Comparison of ENCODE assay signal across 17 cellular contexts in the genomic region with DNA sequence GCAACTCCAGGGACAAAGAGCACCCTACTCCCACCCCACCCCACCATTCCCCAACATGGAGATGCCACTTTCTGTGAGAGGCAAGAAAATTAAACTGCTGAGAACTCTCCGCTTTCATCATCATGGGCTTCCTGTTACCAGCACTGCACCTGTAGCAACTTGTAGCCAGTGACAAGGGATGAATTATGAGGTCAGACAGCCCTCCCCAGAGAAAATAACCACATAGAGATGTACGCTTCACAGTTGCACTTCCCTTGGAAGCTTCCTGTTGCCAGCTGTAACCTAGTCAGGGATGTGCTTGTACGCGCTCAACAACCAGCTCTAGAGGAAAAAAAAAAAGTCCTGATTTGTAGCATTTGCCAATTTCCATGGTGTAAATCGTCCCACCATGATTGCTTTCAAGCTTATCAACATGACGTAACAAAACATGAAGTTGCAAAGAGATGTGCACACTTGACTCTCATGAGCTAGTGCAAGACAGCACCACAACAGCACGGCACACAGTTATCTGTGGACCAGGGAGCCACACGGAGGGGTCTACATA.
A peak's percentile ranks its signal among the peaks of the same experiment; 100 is the strongest.
DNase-seq lines count a peak whose midpoint lies in the region; ATAC-seq, FAIRE-seq and TF ChIP-seq lines count a peak whose summit lies in the region.
"Had no signal": no experiment of that assay in that cellular context is flagged by ENCODE, and none has a peak within 500 bp of the region (broad histone marks: within the 10 kb centered on the region; RNA-seq: fewer than 3 reads in every experiment).

No MANE protein-coding gene starts in this region.

- H3K4me1 ChIP-seq in mammary epithelial cell (ENCODE audit: insufficient read depth, low read length) = no peaks in the 10 kb centered on the region
- H3K4me1 ChIP-seq in breast epithelium = no peaks in the 10 kb centered on the region
- H3K4me1 ChIP-seq: HAP-1 had no signal

- no peak overlapping the region for H3K4me3 Mint-ChIP-seq in stimulated activated naive B cell treated with anti-CD40 and anti-IgM and Interleukin-4, amounts not matched to agents 10 μg/mL and 1 μg/mL and 100 μg/mL, for 72 hours

- no peaks in the 10 kb centered on the region for H4K20me1 ChIP-seq in mammary epithelial cell (ENCODE audit: insufficient read depth, low read length)

- no peaks in the 10 kb centered on the region for H3K4me1 Mint-ChIP-seq in stimulated activated naive B cell treated with anti-CD40 and anti-IgM and Interleukin-4, amounts not matched to agents 10 μg/mL and 1 μg/mL and 100 μg/mL, for 72 hours

- WGBS in mammary epithelial cell (ENCODE audit: low coverage, missing lambda C conversion rate) = 66% methylated on average over 8 of the region's 8 CpGs

- peak; percentile 7 for FAIRE-seq in bronchial epithelial cell (lab: Jason Lieb, UNC)

- H3K4me2 ChIP-seq in mammary epithelial cell (ENCODE audit: insufficient read depth, low read depth, low read length) = no peak overlapping the region

- no peak overlapping the region for H3K9ac ChIP-seq in mammary epithelial cell (ENCODE audit: insufficient read depth, low read length)

- BruUV-seq in mammary epithelial cell (replicated peaks; lab: Mats Ljungman, UMichigan) = no TSS peak

- peaks cover 10 to 20% of the 10 kb centered on the region in 2 donors for H3K27me3 Mint-ChIP-seq in stimulated activated naive B cell treated with anti-CD40 and anti-IgM and Interleukin-4, amounts not matched to agents 10 μg/mL and 1 μg/mL and 100 μg/mL, for 72 hours

- H3K36me3 ChIP-seq in mammary epithelial cell (ENCODE audit: insufficient read depth, low read length) (no peaks in the 10 kb centered on the region), breast epithelium (no peaks in the 10 kb centered on the region), bronchial epithelial cell (ENCODE audit: control insufficient read depth, insufficient read depth, low read length) (no peaks in the 10 kb centered on the region)
- H3K36me3 ChIP-seq: HAP-1 had no signal

- H3K27ac ChIP-seq in mammary epithelial cell (ENCODE audit: insufficient read depth, low read depth, low read length) = no peak overlapping the region
- H3K27ac ChIP-seq in breast epithelium = no peak overlapping the region
- H3K27ac ChIP-seq: 22Rv1 had no signal

- no peak for TF ChIP-seq POLR2A in breast epithelium (IDR thresholded peaks at IDR 0.05)

- H3K27ac Mint-ChIP-seq in stimulated activated naive B cell treated with anti-CD40 and anti-IgM and Interleukin-4, amounts not matched to agents 10 μg/mL and 1 μg/mL and 100 μg/mL, for 72 hours = no peak overlapping the region

- CTCF ChIA-PET in mammary epithelial cell (lab: Charles Lee; ENCODE audit: low non-redundant PET) = no interaction called here

- peak; percentile 14 for DNase-seq in mammary epithelial cell
- DNase-seq in breast epithelium (ENCODE audit: low spot score in 2 of 2) = no peak
- peak; percentile 78 for DNase-seq in NOMO-1 treated with dmso at 0.1 percent for 144 hours (lab: John Stamatoyannopoulos, UW; ENCODE audit: unreplicated experiment)
- DNase-seq in bronchial epithelial cell (ENCODE audit: low read depth) = peak; percentile 36
- DNase-seq in stimulated activated naive B cell treated with anti-CD40 and anti-IgM and Interleukin-4, amounts not matched to agents 10 μg/mL and 1 μg/mL and 100 μg/mL, for 72 hours = no peak
- DNase-seq in stimulated activated CD4-positive, alpha-beta T cell treated with anti-CD3 and anti-CD28 coated beads, Interleukin-15, amount 100 ng/mL, for 24 hours = no peak
- no peak for DNase-seq in activated CD4-positive, alpha-beta T cell treated with anti-CD3 and anti-CD28 coated beads for 4 hours
- DNase-seq: C1 segment of cervical spinal cord, DMS 273 treated with DMSO at 0.1 percent for 48 hours, NCI-H1092, NCI-H1694, NCI-H2107, NCI-H446, RPMI8226 had no signal

- peaks cover 2 to 4% of the 10 kb centered on the region in 2 donors for H3K9me3 Mint-ChIP-seq in stimulated activated naive B cell treated with anti-CD40 and anti-IgM and Interleukin-4, amounts not matched to agents 10 μg/mL and 1 μg/mL and 100 μg/mL, for 72 hours

- ATAC-seq in stimulated activated naive B cell treated with anti-CD40 and anti-IgM and Interleukin-4, amounts not matched to agents 10 μg/mL and 1 μg/mL and 100 μg/mL, for 72 hours (replicated peaks) = peak; percentile 34 to 48
- no peak for ATAC-seq in GM19035 (IDR thresholded peaks at IDR 0.05; ENCODE audit: unreplicated experiment)

- H3K36me3 Mint-ChIP-seq in stimulated activated naive B cell treated with anti-CD40 and anti-IgM and Interleukin-4, amounts not matched to agents 10 μg/mL and 1 μg/mL and 100 μg/mL, for 72 hours = no peaks in the 10 kb centered on the region

- intact Hi-C loops in mammary epithelial cell (cut with micrococcal nuclease) = no loop called here
- intact Hi-C loops in breast epithelium (cut with DNase I; ENCODE audit: low total_unique reads) = no loop called here

- H3K79me2 ChIP-seq in mammary epithelial cell (ENCODE audit: insufficient read depth, low read length) = no peaks in the 10 kb centered on the region

- H3K4me3 ChIP-seq in mammary epithelial cell (replicated peaks in 1 of 3; ENCODE audit: insufficient read depth in 1 of 3, low read depth in 2 of 3, low read length in 3 of 3) (no peak overlapping the region), breast epithelium (no peak overlapping the region), bronchial epithelial cell (ENCODE audit: low read depth, low read length) (no peak overlapping the region)
- H3K4me3 ChIP-seq: HAP-1 had no signal

- H3K9me3 ChIP-seq in mammary epithelial cell (replicated peaks; ENCODE audit: insufficient read depth, low read length) (no peaks in the 10 kb centered on the region), breast epithelium (peaks cover 0 to 3% of the 10 kb centered on the region in 2 donors)

- no peak for TF ChIP-seq CTCF in mammary epithelial cell (conservative IDR thresholded peaks at IDR 0.05 in 1 of 2, IDR thresholded peaks at IDR 0.05 in 1 of 2; ENCODE audit: extremely low read depth in 1 of 2, insufficient read depth in 1 of 2, low read depth in 1 of 2, low read length in 2 of 2)
- TF ChIP-seq CTCF in breast epithelium (IDR thresholded peaks at IDR 0.05) = no peak
- no peak for TF ChIP-seq CTCF in bronchial epithelial cell (IDR thresholded peaks at IDR 0.05; ENCODE audit: insufficient read depth, low read length, severe bottlenecking)

- no peak overlapping the region for H2AFZ ChIP-seq in mammary epithelial cell (ENCODE audit: low read depth, low read length)

- in situ Hi-C loops in mammary epithelial cell (cut with MboI; ENCODE audit: low sequenced_read_pairs in 2 of 2) = no loop called here

- dilution Hi-C loops in mammary epithelial cell (cut with HindIII; ENCODE audit: low sequenced_read_pairs) = no loop called here

- H3K27me3 ChIP-seq in mammary epithelial cell (ENCODE audit: insufficient read depth, low read length) (no peaks in the 10 kb centered on the region), breast epithelium (no peaks in the 10 kb centered on the region), bronchial epithelial cell (ENCODE audit: control insufficient read depth, insufficient read depth, low read length) (no peaks in the 10 kb centered on the region)

Comparison
In these comparisons a context has a peak if more than half of its experiments do, and no peak if none do; other contexts are left out.
1. DNase-seq: peak in mammary epithelial cell (single experiment), NOMO-1 treated with dmso at 0.1 percent for 144 hours (single experiment) and bronchial epithelial cell (single experiment); none in breast epithelium (0 of 2), stimulated activated naive B cell treated with anti-CD40 and anti-IgM and Interleukin-4, amounts not matched to agents 10 μg/mL and 1 μg/mL and 100 μg/mL, for 72 hours (single experiment), stimulated activated CD4-positive, alpha-beta T cell treated with anti-CD3 and anti-CD28 coated beads, Interleukin-15, amount 100 ng/mL, for 24 hours (single experiment) and activated CD4-positive, alpha-beta T cell treated with anti-CD3 and anti-CD28 coated beads for 4 hours (0 of 2).